In genomic region chr1:7783826-7784491, GRCh38 we compare ENCODE assay signal across 8 cellular contexts.
DNase-seq lines count a peak whose midpoint lies in the region; ATAC-seq lines count a peak whose summit lies in the region.

PER3 (plus strand) TSS chr1:7784291; CDS start chr1:7784878, 587 bp downstream.

- peak; percentile 94 for DNase-seq in ACHN
- DNase-seq in NCI-H2196 treated with DMSO at 0.1 percent for 48 hours (lab: John Stamatoyannopoulos, UW; ENCODE audit: unreplicated experiment), result peak; percentile 97
- peak; percentile 86 to 97 (median 94) for DNase-seq in activated CD4-positive, CD25-positive, alpha-beta regulatory T cell (lab: John Stamatoyannopoulos, UW)
- peak; percentile 56 to 99 (median 96) for DNase-seq in caudate nucleus (lab: John Stamatoyannopoulos, UW)
- DNase-seq in inferior parietal cortex (ENCODE audit: extremely low spot score), result peak; percentile 95
- DNase-seq in smooth muscle cell of the brain vasculature (ENCODE audit: low read depth, low spot score), result peak; percentile 90

- H3K27ac ChIP-seq in caudate nucleus (ENCODE audit: low read depth, low read length), result peak within 1 kb of the TSS; percentile 94

- ATAC-seq in GM18868 (IDR thresholded peaks at IDR 0.05; ENCODE audit: unreplicated experiment) (peak; percentile 92), HG03103 (IDR thresholded peaks at IDR 0.05; ENCODE audit: low read depth, unreplicated experiment) (peak; percentile 84)

- in situ Hi-C loops in ACHN (cut with HindIII; ENCODE audit: low pct_ligation_motif_present, low pct_unique_long_range_greater_than_20kb, low sequenced_read_pairs), result no loop called here

Comparison
In these comparisons a context has a peak if more than half of its experiments do, and no peak if none do; other contexts are left out.
1. Peak in every context shown above with its lines: DNase-seq, ATAC-seq and H3K27ac ChIP-seq.